In genomic region chr17:49841548-49841947, GRCh38 we compare ENCODE assay signal across 1 cellular context.
TF ChIP-seq lines count a peak whose summit lies in the region.

No MANE protein-coding gene starts in this region.

TF ChIP-seq in HepG2, 621 proteins besides CTCF, POLR2A, EP300 and RAD21:
- TF ChIP-seq GABPA (IDR thresholded peaks at IDR 0.05; ENCODE audit: low read depth, low read length) (no peak), GABPA (CRISPR knock-in tag; IDR thresholded peaks at IDR 0.05; ENCODE audit: low read depth) (no peak)
